In genomic region chr10:24849537-24850299, GRCh38 we compare ENCODE assay signal across 12 cellular contexts.
DNase-seq lines count a peak whose midpoint lies in the region; ATAC-seq and TF ChIP-seq lines count a peak whose summit lies in the region.
"Had no signal": no experiment of that assay in that cellular context is flagged by ENCODE, and none has a peak within 500 bp of the region (broad histone marks: within the 10 kb centered on the region; RNA-seq: fewer than 3 reads in every experiment).

No MANE protein-coding gene starts in this region.

- WGBS in ectodermal cell, 2 experiments: 71 to 73% methylated on average over 7 to 9 of the region's 9 CpGs
- 86 to 95% (median 92%) methylated on average over 9 of the region's 9 CpGs for WGBS in adrenal gland, 4 donors

- H3K27ac Mint-ChIP-seq in GM23338 (peak overlapping the region; percentile 66; the same call in 1 of the 2 replicates), neural crest cell (ENCODE audit: unreplicated experiment) (peak overlapping the region; percentile 48)

- no peak for TF ChIP-seq POLR2A in adrenal gland (IDR thresholded peaks at IDR 0.05)

- no peak overlapping the region for H3K4me3 ChIP-seq in GM23338
- H3K4me3 ChIP-seq in PC-9: peak overlapping the region; percentile 16; the same call in 1 of the 2 replicates
- no peak overlapping the region for H3K4me3 ChIP-seq in ectodermal cell (ENCODE audit: insufficient read depth, low read depth, low read length)
- no peak overlapping the region for H3K4me3 ChIP-seq in adrenal gland
- H3K4me3 ChIP-seq: GM23248, thoracic aorta had no signal

- no peaks in the 10 kb centered on the region for H4K20me1 ChIP-seq in GM23338 (replicated peaks; ENCODE audit: insufficient read depth)
- no peaks in the 10 kb centered on the region for H4K20me1 ChIP-seq in PC-9 (ENCODE audit: insufficient read depth)

- H3K4me1 Mint-ChIP-seq in GM23338 (peaks cover 32% of the 10 kb centered on the region), neural crest cell (peaks cover 57% of the 10 kb centered on the region)

- H3K4me2 ChIP-seq in GM23338: no peak overlapping the region
- H3K4me2 ChIP-seq in PC-9: peak overlapping the region; percentile 70

- peak; percentile 17 for DNase-seq in GM23338 (ENCODE audit: low spot score)
- DNase-seq in PC-9: peak; percentile 47 to 90
- DNase-seq in neural crest cell (ENCODE audit: low read depth, low spot score): no peak
- no peak for DNase-seq in activated naive CD4-positive, alpha-beta T cell treated with Interleukin-2 at 50 U/mL for 16 hours
- DNase-seq in Kasumi-1 (lab: John Stamatoyannopoulos, UW): no peak
- no peak for DNase-seq in adrenal gland
- DNase-seq: activated T-cell treated with anti-CD3 and anti-CD28 coated beads, Interleukin-2, amount 50 U/mL, for 48 hours; BE2C; GM23248 had no signal

- H3K79me2 ChIP-seq in GM23338 (replicated peaks; ENCODE audit: insufficient read depth) (no peaks in the 10 kb centered on the region), PC-9 (ENCODE audit: low read depth) (no peaks in the 10 kb centered on the region)

- H3K4me1 ChIP-seq in GM23338 (ENCODE audit: insufficient read depth) (peaks cover 38% of the 10 kb centered on the region), PC-9 (replicated peaks; ENCODE audit: insufficient read depth) (peaks cover 28% of the 10 kb centered on the region), ectodermal cell (ENCODE audit: control insufficient read depth, insufficient read depth, low read length) (peaks cover 9% of the 10 kb centered on the region), adrenal gland (replicated peaks in 1 of 2) (no peaks in the 10 kb centered on the region)
- H3K4me1 ChIP-seq: BE2C had no signal

- no peaks in the 10 kb centered on the region for H3K36me3 Mint-ChIP-seq in GM23338 (ENCODE audit: low read depth)
- H3K36me3 Mint-ChIP-seq in neural crest cell (ENCODE audit: low read depth): no peaks in the 10 kb centered on the region

- H3K36me3 ChIP-seq in GM23338 (ENCODE audit: insufficient read depth) (no peaks in the 10 kb centered on the region), PC-9 (ENCODE audit: low read depth) (no peaks in the 10 kb centered on the region), ectodermal cell (ENCODE audit: control insufficient read depth, insufficient read depth, low read length) (no peaks in the 10 kb centered on the region), adrenal gland (replicated peaks in 1 of 2) (no peaks in the 10 kb centered on the region)
- H3K36me3 ChIP-seq: BE2C, thoracic aorta had no signal

- H3K27me3 Mint-ChIP-seq in GM23338 (ENCODE audit: insufficient read depth, low read depth, poor library complexity): peaks cover 5% of the 10 kb centered on the region
- H3K27me3 Mint-ChIP-seq in neural crest cell (ENCODE audit: low read depth): no peaks in the 10 kb centered on the region

- TF ChIP-seq CTCF in GM23338 (conservative IDR thresholded peaks at IDR 0.05; ENCODE audit: low read depth in 2 of 2) (no peak), PC-9 (conservative IDR thresholded peaks at IDR 0.05) (no peak), neural crest cell (conservative IDR thresholded peaks at IDR 0.05) (no peak), adrenal gland (IDR thresholded peaks at IDR 0.05) (no peak)

- ATAC-seq in GM23338: peak; percentile 80
- no peak for ATAC-seq in GM18517 (IDR thresholded peaks at IDR 0.05; ENCODE audit: unreplicated experiment)

- H3K9me3 ChIP-seq in PC-9 (ENCODE audit: insufficient read depth, low read depth) (no peaks in the 10 kb centered on the region), ectodermal cell (ENCODE audit: control insufficient read depth, low read length) (no peaks in the 10 kb centered on the region), adrenal gland (replicated peaks in 1 of 3) (no peaks in the 10 kb centered on the region)
- H3K9me3 ChIP-seq: BE2C, thoracic aorta had no signal

- POLR2A ChIA-PET in PC-9 (lab: Charles Lee; ENCODE audit: unreplicated experiment): interaction anchor here (0.6 to 0.8 kb wide), 11 partner anchors 9 to 467 kb away, joined by 3 to 9 read pairs (median 4); partner anchors contain the start of gene ARHGAP21

- H3K27ac ChIP-seq in GM23338 (ENCODE audit: low read depth) (no peak overlapping the region), PC-9 (peak overlapping the region; percentile 70), ectodermal cell (ENCODE audit: insufficient read depth, low read depth, low read length, poor library complexity, severe bottlenecking) (peak overlapping the region; percentile 39), adrenal gland (no peak overlapping the region)
- H3K27ac ChIP-seq: GM23248, thoracic aorta had no signal

- CTCF ChIA-PET in PC-9 (lab: Charles Lee): interaction anchor here (1.1 kb wide), 1 partner anchor 9 kb away, joined by 3 read pairs; no protein-coding TSS in a partner anchor

- H3K4me3 Mint-ChIP-seq in GM23338 (no peak overlapping the region), neural crest cell (peak overlapping the region; percentile 36)

- intact Hi-C loops in PC-9 (cut with micrococcal nuclease; ENCODE audit: unreplicated experiment): no loop called here
- intact Hi-C loops in adrenal gland (cut with DNase I): no loop called here

- no peaks in the 10 kb centered on the region for H3K9me3 Mint-ChIP-seq in GM23338
- peaks cover 2% of the 10 kb centered on the region for H3K9me3 Mint-ChIP-seq in neural crest cell

- H3F3A ChIP-seq in GM23338 (replicated peaks; ENCODE audit: low read depth): no peaks in the 10 kb centered on the region
- H3F3A ChIP-seq in PC-9 (ENCODE audit: insufficient read depth, low read depth): peaks cover 14% of the 10 kb centered on the region

- BruUV-seq in PC-9 (replicated peaks; lab: Mats Ljungman, UMichigan): no TSS peak

- H2AFZ ChIP-seq in GM23338 (no peak overlapping the region), PC-9 (no peak overlapping the region)
- H2AFZ ChIP-seq: GM23248 had no signal

- H3K9me2 ChIP-seq in GM23338 (ENCODE audit: insufficient read depth) (no peaks in the 10 kb centered on the region), PC-9 (ENCODE audit: insufficient read depth) (no peaks in the 10 kb centered on the region)

- H3K27me3 ChIP-seq in GM23338 (ENCODE audit: insufficient read depth) (no peaks in the 10 kb centered on the region), PC-9 (ENCODE audit: insufficient read depth, low read depth) (no peaks in the 10 kb centered on the region), ectodermal cell (ENCODE audit: control insufficient read depth, insufficient read depth, low read length, poor library complexity, severe bottlenecking) (no peaks in the 10 kb centered on the region), adrenal gland (no peaks in the 10 kb centered on the region)
- H3K27me3 ChIP-seq: BE2C had no signal

TF ChIP-seq in GM23338, 12 proteins besides CTCF, POLR2A, EP300 and RAD21 (continues in another document):
- TF ChIP-seq, protein P1, sequence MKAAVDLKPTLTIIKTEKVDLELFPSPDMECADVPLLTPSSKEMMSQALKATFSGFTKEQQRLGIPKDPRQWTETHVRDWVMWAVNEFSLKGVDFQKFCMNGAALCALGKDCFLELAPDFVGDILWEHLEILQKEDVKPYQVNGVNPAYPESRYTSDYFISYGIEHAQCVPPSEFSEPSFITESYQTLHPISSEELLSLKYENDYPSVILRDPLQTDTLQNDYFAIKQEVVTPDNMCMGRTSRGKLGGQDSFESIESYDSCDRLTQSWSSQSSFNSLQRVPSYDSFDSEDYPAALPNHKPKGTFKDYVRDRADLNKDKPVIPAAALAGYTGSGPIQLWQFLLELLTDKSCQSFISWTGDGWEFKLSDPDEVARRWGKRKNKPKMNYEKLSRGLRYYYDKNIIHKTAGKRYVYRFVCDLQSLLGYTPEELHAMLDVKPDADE (IDR thresholded peaks at IDR 0.05): no peak

Comparison
In these comparisons a context has a peak if more than half of its experiments do, and no peak if none do; other contexts are left out.
1. DNase-seq: peak in GM23338 (single experiment) and PC-9 (2 of 2); none in neural crest cell (single experiment), activated naive CD4-positive, alpha-beta T cell treated with Interleukin-2 at 50 U/mL for 16 hours (single experiment), Kasumi-1 (0 of 2) and adrenal gland (0 of 7).
2. H3K27ac ChIP-seq: peak in PC-9 (single experiment) and ectodermal cell (single experiment); none in GM23338 (single experiment) and adrenal gland (0 of 5).